2 cellular contexts compared by ENCODE assay signal in the genomic region with DNA sequence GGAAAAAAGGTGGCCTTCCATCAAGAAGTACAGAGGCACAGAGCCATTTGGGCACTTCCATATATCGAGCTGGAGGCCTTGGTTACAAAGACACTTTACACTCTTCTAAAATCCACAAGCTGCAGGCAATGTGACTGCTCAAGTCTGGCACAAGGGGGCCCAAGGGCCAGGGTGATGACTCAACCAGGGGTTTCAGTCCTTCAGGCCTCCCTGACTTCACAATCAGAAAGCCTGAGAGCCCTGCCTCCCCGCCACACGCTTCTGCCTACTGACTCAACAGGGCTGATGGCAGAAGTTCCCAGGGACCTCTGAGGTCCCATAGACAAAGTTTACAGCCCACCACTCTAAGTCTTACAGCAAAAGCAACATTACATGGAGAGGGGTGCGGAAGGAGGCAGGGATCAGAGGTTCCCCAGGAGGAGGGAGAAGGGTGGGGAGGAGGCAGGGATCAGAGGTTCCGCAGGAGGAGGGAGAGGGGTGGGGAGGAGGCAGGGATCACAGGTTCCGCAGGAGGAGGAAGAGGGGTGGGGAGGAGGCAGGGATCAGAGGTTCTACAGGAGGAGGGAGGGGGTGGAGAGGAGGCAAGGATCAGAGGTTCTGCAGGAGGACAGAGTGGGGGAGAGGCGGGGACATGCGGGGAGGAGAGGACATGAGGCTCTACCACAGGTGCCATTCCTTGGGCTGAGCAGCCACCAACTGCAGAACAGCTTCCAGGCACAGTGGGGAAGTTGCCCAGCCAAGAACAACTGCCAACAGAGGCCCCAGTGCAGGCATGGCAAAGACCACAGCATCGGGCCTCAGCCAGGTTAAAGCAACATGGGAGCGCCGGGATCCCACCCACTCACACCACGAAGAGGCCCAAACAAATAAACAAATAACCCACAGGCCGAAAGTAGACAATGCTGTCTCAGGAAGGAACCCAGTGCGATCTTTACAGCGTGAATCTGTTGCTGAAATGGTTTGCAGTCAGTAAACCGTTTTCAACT.
TF ChIP-seq lines count a peak whose summit lies in the region.

No MANE protein-coding gene starts in this region.

TF ChIP-seq in HEK293T, 16 proteins besides CTCF, POLR2A, EP300 and RAD21 (continued from another document):
- no peak for TF ChIP-seq L3MBTL2 (conservative IDR thresholded peaks at IDR 0.05)
TF ChIP-seq in HEK293T: peak in this region for 0.

TF ChIP-seq in GM12878, 131 proteins besides CTCF, POLR2A, EP300 and RAD21 (continued from another document and continues in another):
- TF ChIP-seq, protein P1, sequence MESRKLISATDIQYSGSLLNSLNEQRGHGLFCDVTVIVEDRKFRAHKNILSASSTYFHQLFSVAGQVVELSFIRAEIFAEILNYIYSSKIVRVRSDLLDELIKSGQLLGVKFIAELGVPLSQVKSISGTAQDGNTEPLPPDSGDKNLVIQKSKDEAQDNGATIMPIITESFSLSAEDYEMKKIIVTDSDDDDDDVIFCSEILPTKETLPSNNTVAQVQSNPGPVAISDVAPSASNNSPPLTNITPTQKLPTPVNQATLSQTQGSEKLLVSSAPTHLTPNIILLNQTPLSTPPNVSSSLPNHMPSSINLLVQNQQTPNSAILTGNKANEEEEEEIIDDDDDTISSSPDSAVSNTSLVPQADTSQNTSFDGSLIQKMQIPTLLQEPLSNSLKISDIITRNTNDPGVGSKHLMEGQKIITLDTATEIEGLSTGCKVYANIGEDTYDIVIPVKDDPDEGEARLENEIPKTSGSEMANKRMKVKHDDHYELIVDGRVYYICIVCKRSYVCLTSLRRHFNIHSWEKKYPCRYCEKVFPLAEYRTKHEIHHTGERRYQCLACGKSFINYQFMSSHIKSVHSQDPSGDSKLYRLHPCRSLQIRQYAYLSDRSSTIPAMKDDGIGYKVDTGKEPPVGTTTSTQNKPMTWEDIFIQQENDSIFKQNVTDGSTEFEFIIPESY (IDR thresholded peaks at IDR 0.05) = no peak
- TF ChIP-seq TAF1 (IDR thresholded peaks at IDR 0.05; ENCODE audit: borderline replicate concordance, low read depth, low read length) = no peak
- TF ChIP-seq, protein P2, sequence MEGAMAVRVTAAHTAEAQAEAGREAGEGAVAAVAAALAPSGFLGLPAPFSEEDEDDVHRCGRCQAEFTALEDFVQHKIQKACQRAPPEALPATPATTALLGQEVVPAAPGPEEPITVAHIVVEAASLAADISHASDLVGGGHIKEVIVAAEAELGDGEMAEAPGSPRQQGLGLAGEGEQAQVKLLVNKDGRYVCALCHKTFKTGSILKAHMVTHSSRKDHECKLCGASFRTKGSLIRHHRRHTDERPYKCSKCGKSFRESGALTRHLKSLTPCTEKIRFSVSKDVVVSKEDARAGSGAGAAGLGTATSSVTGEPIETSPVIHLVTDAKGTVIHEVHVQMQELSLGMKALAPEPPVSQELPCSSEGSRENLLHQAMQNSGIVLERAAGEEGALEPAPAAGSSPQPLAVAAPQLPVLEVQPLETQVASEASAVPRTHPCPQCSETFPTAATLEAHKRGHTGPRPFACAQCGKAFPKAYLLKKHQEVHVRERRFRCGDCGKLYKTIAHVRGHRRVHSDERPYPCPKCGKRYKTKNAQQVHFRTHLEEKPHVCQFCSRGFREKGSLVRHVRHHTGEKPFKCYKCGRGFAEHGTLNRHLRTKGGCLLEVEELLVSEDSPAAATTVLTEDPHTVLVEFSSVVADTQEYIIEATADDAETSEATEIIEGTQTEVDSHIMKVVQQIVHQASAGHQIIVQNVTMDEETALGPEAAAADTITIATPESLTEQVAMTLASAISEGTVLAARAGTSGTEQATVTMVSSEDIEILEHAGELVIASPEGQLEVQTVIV (IDR thresholded peaks at IDR 0.05; ENCODE audit: borderline replicate concordance, partially characterized antibody) = no peak
- TF ChIP-seq ZNF217 (IDR thresholded peaks at IDR 0.05) = no peak
- TF ChIP-seq CHD1 (IDR thresholded peaks at IDR 0.05; ENCODE audit: low read depth, low read length) = no peak
- no peak for TF ChIP-seq MTA2 (IDR thresholded peaks at IDR 0.05; ENCODE audit: low read depth)
- no peak for TF ChIP-seq CBX3 (IDR thresholded peaks at IDR 0.05; ENCODE audit: borderline replicate concordance, low read depth)
- TF ChIP-seq STAT3 (IDR thresholded peaks at IDR 0.05; ENCODE audit: low read depth, low read length) = no peak
- TF ChIP-seq BHLHE40 (IDR thresholded peaks at IDR 0.05; ENCODE audit: borderline replicate concordance in 1 of 2, low read depth in 2 of 2, low read length in 1 of 2) = no peak
- TF ChIP-seq RUNX3 (IDR thresholded peaks at IDR 0.05; ENCODE audit: low read length) = 0 out of 2 replicates have a peak, but pooled peaks have one; percentile 26
- no peak for TF ChIP-seq MEF2A (IDR thresholded peaks at IDR 0.05; ENCODE audit: insufficient read depth, low read depth, low read length)
- no peak for TF ChIP-seq NRF1 (conservative IDR thresholded peaks at IDR 0.05; ENCODE audit: low read depth, low read length)
- TF ChIP-seq CREB1 (IDR thresholded peaks at IDR 0.05; ENCODE audit: low read depth) = 0 out of 2 replicates have a peak, but pooled peaks have one; percentile 38
- TF ChIP-seq, protein P3, sequence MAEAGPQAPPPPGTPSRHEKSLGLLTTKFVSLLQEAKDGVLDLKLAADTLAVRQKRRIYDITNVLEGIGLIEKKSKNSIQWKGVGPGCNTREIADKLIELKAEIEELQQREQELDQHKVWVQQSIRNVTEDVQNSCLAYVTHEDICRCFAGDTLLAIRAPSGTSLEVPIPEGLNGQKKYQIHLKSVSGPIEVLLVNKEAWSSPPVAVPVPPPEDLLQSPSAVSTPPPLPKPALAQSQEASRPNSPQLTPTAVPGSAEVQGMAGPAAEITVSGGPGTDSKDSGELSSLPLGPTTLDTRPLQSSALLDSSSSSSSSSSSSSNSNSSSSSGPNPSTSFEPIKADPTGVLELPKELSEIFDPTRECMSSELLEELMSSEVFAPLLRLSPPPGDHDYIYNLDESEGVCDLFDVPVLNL (IDR thresholded peaks at IDR 0.05; ENCODE audit: low read depth, low read length) = no peak
- TF ChIP-seq, protein P4, sequence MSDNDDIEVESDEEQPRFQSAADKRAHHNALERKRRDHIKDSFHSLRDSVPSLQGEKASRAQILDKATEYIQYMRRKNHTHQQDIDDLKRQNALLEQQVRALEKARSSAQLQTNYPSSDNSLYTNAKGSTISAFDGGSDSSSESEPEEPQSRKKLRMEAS (IDR thresholded peaks at IDR 0.05; ENCODE audit: low read depth, low read length) = no peak
- no peak for TF ChIP-seq TARDBP (IDR thresholded peaks at IDR 0.05; ENCODE audit: borderline replicate concordance)
- TF ChIP-seq, protein P5, sequence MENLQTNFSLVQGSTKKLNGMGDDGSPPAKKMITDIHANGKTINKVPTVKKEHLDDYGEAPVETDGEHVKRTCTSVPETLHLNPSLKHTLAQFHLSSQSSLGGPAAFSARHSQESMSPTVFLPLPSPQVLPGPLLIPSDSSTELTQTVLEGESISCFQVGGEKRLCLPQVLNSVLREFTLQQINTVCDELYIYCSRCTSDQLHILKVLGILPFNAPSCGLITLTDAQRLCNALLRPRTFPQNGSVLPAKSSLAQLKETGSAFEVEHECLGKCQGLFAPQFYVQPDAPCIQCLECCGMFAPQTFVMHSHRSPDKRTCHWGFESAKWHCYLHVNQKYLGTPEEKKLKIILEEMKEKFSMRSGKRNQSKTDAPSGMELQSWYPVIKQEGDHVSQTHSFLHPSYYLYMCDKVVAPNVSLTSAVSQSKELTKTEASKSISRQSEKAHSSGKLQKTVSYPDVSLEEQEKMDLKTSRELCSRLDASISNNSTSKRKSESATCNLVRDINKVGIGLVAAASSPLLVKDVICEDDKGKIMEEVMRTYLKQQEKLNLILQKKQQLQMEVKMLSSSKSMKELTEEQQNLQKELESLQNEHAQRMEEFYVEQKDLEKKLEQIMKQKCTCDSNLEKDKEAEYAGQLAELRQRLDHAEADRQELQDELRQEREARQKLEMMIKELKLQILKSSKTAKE (IDR thresholded peaks at IDR 0.05; ENCODE audit: low read depth, poor library complexity, severe bottlenecking) = peak; percentile 41
- TF ChIP-seq IRF4 (IDR thresholded peaks at IDR 0.05; ENCODE audit: low read depth, low read length) = no peak
- TF ChIP-seq RELA (IDR thresholded peaks at IDR 0.05; ENCODE audit: borderline replicate concordance, partially characterized antibody) = no peak
- TF ChIP-seq SIX5 (IDR thresholded peaks at IDR 0.05; ENCODE audit: low read depth, low read length, severe bottlenecking) = no peak
- TF ChIP-seq CREM (IDR thresholded peaks at IDR 0.05; ENCODE audit: low read depth) = peak; percentile 49
- TF ChIP-seq, protein P6, sequence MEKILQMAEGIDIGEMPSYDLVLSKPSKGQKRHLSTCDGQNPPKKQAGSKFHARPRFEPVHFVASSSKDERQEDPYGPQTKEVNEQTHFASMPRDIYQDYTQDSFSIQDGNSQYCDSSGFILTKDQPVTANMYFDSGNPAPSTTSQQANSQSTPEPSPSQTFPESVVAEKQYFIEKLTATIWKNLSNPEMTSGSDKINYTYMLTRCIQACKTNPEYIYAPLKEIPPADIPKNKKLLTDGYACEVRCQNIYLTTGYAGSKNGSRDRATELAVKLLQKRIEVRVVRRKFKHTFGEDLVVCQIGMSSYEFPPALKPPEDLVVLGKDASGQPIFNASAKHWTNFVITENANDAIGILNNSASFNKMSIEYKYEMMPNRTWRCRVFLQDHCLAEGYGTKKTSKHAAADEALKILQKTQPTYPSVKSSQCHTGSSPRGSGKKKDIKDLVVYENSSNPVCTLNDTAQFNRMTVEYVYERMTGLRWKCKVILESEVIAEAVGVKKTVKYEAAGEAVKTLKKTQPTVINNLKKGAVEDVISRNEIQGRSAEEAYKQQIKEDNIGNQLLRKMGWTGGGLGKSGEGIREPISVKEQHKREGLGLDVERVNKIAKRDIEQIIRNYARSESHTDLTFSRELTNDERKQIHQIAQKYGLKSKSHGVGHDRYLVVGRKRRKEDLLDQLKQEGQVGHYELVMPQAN (conservative IDR thresholded peaks at IDR 0.05) = no peak
- peak; percentile 49; the same call in 1 of the 2 replicates for TF ChIP-seq SMC3 (IDR thresholded peaks at IDR 0.05; ENCODE audit: borderline replicate concordance, low read length)
- TF ChIP-seq, protein P7, sequence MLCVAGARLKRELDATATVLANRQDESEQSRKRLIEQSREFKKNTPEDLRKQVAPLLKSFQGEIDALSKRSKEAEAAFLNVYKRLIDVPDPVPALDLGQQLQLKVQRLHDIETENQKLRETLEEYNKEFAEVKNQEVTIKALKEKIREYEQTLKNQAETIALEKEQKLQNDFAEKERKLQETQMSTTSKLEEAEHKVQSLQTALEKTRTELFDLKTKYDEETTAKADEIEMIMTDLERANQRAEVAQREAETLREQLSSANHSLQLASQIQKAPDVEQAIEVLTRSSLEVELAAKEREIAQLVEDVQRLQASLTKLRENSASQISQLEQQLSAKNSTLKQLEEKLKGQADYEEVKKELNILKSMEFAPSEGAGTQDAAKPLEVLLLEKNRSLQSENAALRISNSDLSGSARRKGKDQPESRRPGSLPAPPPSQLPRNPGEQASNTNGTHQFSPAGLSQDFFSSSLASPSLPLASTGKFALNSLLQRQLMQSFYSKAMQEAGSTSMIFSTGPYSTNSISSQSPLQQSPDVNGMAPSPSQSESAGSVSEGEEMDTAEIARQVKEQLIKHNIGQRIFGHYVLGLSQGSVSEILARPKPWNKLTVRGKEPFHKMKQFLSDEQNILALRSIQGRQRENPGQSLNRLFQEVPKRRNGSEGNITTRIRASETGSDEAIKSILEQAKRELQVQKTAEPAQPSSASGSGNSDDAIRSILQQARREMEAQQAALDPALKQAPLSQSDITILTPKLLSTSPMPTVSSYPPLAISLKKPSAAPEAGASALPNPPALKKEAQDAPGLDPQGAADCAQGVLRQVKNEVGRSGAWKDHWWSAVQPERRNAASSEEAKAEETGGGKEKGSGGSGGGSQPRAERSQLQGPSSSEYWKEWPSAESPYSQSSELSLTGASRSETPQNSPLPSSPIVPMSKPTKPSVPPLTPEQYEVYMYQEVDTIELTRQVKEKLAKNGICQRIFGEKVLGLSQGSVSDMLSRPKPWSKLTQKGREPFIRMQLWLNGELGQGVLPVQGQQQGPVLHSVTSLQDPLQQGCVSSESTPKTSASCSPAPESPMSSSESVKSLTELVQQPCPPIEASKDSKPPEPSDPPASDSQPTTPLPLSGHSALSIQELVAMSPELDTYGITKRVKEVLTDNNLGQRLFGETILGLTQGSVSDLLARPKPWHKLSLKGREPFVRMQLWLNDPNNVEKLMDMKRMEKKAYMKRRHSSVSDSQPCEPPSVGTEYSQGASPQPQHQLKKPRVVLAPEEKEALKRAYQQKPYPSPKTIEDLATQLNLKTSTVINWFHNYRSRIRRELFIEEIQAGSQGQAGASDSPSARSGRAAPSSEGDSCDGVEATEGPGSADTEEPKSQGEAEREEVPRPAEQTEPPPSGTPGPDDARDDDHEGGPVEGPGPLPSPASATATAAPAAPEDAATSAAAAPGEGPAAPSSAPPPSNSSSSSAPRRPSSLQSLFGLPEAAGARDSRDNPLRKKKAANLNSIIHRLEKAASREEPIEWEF (IDR thresholded peaks at IDR 0.05; ENCODE audit: insufficient replicate concordance, low read depth, low read length) = no peak
- no peak for TF ChIP-seq NR2C1 (IDR thresholded peaks at IDR 0.05)
- no peak for TF ChIP-seq HDAC2 (IDR thresholded peaks at IDR 0.05)
- TF ChIP-seq, protein P8, sequence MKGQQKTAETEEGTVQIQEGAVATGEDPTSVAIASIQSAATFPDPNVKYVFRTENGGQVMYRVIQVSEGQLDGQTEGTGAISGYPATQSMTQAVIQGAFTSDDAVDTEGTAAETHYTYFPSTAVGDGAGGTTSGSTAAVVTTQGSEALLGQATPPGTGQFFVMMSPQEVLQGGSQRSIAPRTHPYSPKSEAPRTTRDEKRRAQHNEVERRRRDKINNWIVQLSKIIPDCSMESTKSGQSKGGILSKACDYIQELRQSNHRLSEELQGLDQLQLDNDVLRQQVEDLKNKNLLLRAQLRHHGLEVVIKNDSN (IDR thresholded peaks at IDR 0.05; ENCODE audit: borderline replicate concordance, extremely low read length, insufficient read depth, low read depth, low read length) = no peak
- TF ChIP-seq, protein P9, sequence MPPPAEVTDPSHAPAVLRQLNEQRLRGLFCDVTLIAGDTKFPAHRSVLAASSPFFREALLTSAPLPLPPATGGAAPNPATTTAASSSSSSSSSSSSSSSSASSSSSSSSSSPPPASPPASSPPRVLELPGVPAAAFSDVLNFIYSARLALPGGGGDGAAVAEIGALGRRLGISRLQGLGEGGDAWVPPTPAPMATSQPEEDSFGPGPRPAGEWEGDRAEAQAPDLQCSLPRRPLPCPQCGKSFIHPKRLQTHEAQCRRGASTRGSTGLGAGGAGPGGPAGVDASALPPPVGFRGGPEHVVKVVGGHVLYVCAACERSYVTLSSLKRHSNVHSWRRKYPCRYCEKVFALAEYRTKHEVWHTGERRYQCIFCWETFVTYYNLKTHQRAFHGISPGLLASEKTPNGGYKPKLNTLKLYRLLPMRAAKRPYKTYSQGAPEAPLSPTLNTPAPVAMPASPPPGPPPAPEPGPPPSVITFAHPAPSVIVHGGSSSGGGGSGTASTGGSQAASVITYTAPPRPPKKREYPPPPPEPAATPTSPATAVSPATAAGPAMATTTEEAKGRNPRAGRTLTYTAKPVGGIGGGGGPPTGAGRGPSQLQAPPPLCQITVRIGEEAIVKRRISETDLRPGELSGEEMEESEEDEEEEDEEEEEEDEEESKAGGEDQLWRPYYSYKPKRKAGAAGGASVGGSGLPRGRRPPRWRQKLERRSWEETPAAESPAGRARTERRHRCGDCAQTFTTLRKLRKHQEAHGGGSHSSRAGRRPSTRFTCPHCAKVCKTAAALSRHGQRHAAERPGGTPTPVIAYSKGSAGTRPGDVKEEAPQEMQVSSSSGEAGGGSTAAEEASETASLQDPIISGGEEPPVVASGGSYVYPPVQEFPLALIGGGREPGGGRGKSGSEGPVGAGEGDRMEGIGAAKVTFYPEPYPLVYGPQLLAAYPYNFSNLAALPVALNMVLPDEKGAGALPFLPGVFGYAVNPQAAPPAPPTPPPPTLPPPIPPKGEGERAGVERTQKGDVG (CRISPR knock-in tag; IDR thresholded peaks at IDR 0.05) = no peak
- no peak for TF ChIP-seq HDGF (IDR thresholded peaks at IDR 0.05)
- TF ChIP-seq NBN (IDR thresholded peaks at IDR 0.05) = no peak
- no peak for TF ChIP-seq MYC (IDR thresholded peaks at IDR 0.05; ENCODE audit: insufficient read depth, insufficient read length, insufficient replicate concordance, low read length, severe bottlenecking)
- no peak for TF ChIP-seq IKZF2 (IDR thresholded peaks at IDR 0.05)
- no peak for TF ChIP-seq CHD2 (IDR thresholded peaks at IDR 0.05; ENCODE audit: borderline replicate concordance, low read depth, low read length)
